ENCODE assay signal across 26 cellular contexts in genomic region chr22:49774499-49775151, GRCh38. TPM values are rescaled to one million over a fixed set of nuclear protein-coding genes. Genes with fewer than 3 reads are reported as not detected.
DNase-seq lines count a peak whose midpoint lies in the region; ATAC-seq, FAIRE-seq and TF ChIP-seq lines count a peak whose summit lies in the region.
"Had no signal": no experiment of that assay in that cellular context is flagged by ENCODE, and none has a peak within 500 bp of the region (broad histone marks: within the 10 kb centered on the region; RNA-seq: fewer than 3 reads in every experiment).

No MANE protein-coding gene starts in this region.

- intact Hi-C loops in kidney (cut with DNase I) = no loop called here

- H3K4me2 ChIP-seq in BLaER1 treated with 17β-estradiol and CSF1 and Interleukin-3, amounts not matched to agents 10 nM and 100 nM = peak overlapping the region; percentile 0 to 92 (median 77); a peak in 19 of 22 replicates
- H3K4me2 ChIP-seq: KMS-11 had no signal

- CTCF ChIA-PET in RWPE1 (lab: Yijun Ruan, JAX) = no interaction called here

- ATAC-seq in activated naive CD8-positive, alpha-beta T cell treated with anti-CD3 and anti-CD28 coated beads, Interleukin-2, amount 50 U/mL, for 24 hours = no peak
- ATAC-seq in GM21526 (IDR thresholded peaks at IDR 0.05; ENCODE audit: low FRiP score, unreplicated experiment) = no peak
- ATAC-seq: PC-3 had no signal

- in situ Hi-C loops in HAP-1 (cut with MboI; ENCODE audit: low sequenced_read_pairs) = no loop called here

- no peaks in the 10 kb centered on the region for H3K9me3 ChIP-seq in BLaER1 treated with 17β-estradiol and CSF1 and Interleukin-3, amounts not matched to agents 10 nM and 100 nM (replicated peaks in 1 of 11)
- no peaks in the 10 kb centered on the region for H3K9me3 ChIP-seq in kidney (ENCODE audit: control insufficient read depth in 1 of 2, low read length in 2 of 2)
- no peaks in the 10 kb centered on the region for H3K9me3 ChIP-seq in HAP-1
- H3K9me3 ChIP-seq: BE2C, Caco-2 had no signal

- no peaks in the 10 kb centered on the region for H3K4me1 Mint-ChIP-seq in activated naive CD8-positive, alpha-beta T cell treated with anti-CD3 and anti-CD28 coated beads for 36 hours
- peaks cover 12% of the 10 kb centered on the region for H3K4me1 Mint-ChIP-seq in activated naive CD8-positive, alpha-beta T cell treated with anti-CD3 and anti-CD28 coated beads, Interleukin-2, amount 50 U/mL, for 24 hours

- H3K27ac ChIP-seq in BLaER1 treated with 17β-estradiol and CSF1 and Interleukin-3, amounts not matched to agents 10 nM and 100 nM = peak overlapping the region in 7 of 11 experiments; percentile 32 to 79 (median 71); a peak in 14 of 22 replicates
- H3K27ac ChIP-seq in RWPE1 = peak overlapping the region; percentile 27
- no peak overlapping the region for H3K27ac ChIP-seq in kidney (ENCODE audit: low read depth in 2 of 2, low read length in 2 of 2)
- H3K27ac ChIP-seq: HL-60, KMS-11, SK-N-MC had no signal

- no peaks in the 10 kb centered on the region for H3K27me3 ChIP-seq in BLaER1 treated with 17β-estradiol and CSF1 and Interleukin-3, amounts not matched to agents 10 nM and 100 nM
- no peaks in the 10 kb centered on the region for H3K27me3 ChIP-seq in HAP-1 (ENCODE audit: low read depth)
- H3K27me3 ChIP-seq: BE2C had no signal

- TF ChIP-seq CTCF in RWPE1 (conservative IDR thresholded peaks at IDR 0.05; ENCODE audit: low read depth) = no peak
- no peak for TF ChIP-seq CTCF in kidney (IDR thresholded peaks at IDR 0.05; ENCODE audit: borderline replicate concordance, extremely low read depth, insufficient read depth)

- DNase-seq in activated naive CD8-positive, alpha-beta T cell treated with anti-CD3 and anti-CD28 coated beads for 36 hours = no peak
- no peak for DNase-seq in activated naive CD8-positive, alpha-beta T cell treated with anti-CD3 and anti-CD28 coated beads, Interleukin-2, amount 50 U/mL, for 24 hours
- no peak for DNase-seq in RWPE1 (ENCODE audit: low spot score)
- peak; percentile 61 for DNase-seq in kidney
- no peak for DNase-seq in NK-92 (lab: John Stamatoyannopoulos, UW; ENCODE audit: unreplicated experiment)
- DNase-seq in HAP-1 (ENCODE audit: low spot score in 2 of 2) = no peak
- DNase-seq: BE2C; Caco-2; CD4-positive, alpha-beta memory T cell; DMS 273 treated with DMSO at 0.1 percent for 48 hours; DMS79 treated with DMSO at 0.1 percent for 48 hours; H9; NCI-H1105; NCI-H146; NCI-H2029; NCI-H2171; NCI-H524 treated with DMSO at 0.1 percent for 48 hours; NCI-H82; PC-3; RPMI8226; SHP77 treated with DMSO at 0.1 percent for 48 hours had no signal

- POLR2A ChIA-PET in RWPE1 (lab: Yijun Ruan, JAX; ENCODE audit: low non-redundant PET) = no interaction called here

- H3K36me3 ChIP-seq in BLaER1 treated with 17β-estradiol and CSF1 and Interleukin-3, amounts not matched to agents 10 nM and 100 nM = peaks cover 54 to 76% (median 62%) of the 10 kb centered on the region in 11 experiments
- H3K36me3 ChIP-seq in kidney (ENCODE audit: control insufficient read depth in 1 of 2, insufficient read depth in 2 of 2, low read length in 2 of 2) (peaks cover 16 to 38% of the 10 kb centered on the region in 2 donors), HAP-1 (replicated peaks) (peaks cover 34% of the 10 kb centered on the region)

- H3K4me1 ChIP-seq in BLaER1 treated with 17β-estradiol and CSF1 and Interleukin-3, amounts not matched to agents 10 nM and 100 nM = peaks cover 9 to 96% (median 87%) of the 10 kb centered on the region in 10 experiments; a peak in 19 of 20 replicates
- H3K4me1 ChIP-seq in kidney (ENCODE audit: control insufficient read depth in 1 of 2, insufficient read depth in 1 of 2, low read depth in 1 of 2, low read length in 2 of 2) (no peaks in the 10 kb centered on the region), HAP-1 (peaks cover 7% of the 10 kb centered on the region; the same call in 1 of the 2 replicates)
- H3K4me1 ChIP-seq: BE2C, Caco-2 had no signal

- no peaks in the 10 kb centered on the region for H3K9me3 Mint-ChIP-seq in activated naive CD8-positive, alpha-beta T cell treated with anti-CD3 and anti-CD28 coated beads for 36 hours
- H3K9me3 Mint-ChIP-seq in activated naive CD8-positive, alpha-beta T cell treated with anti-CD3 and anti-CD28 coated beads, Interleukin-2, amount 50 U/mL, for 24 hours = no peaks in the 10 kb centered on the region
- H3K9me3 Mint-ChIP-seq: CD4-positive, alpha-beta memory T cell; H9 had no signal

- H3K27me3 Mint-ChIP-seq in activated naive CD8-positive, alpha-beta T cell treated with anti-CD3 and anti-CD28 coated beads for 36 hours = no peaks in the 10 kb centered on the region
- no peaks in the 10 kb centered on the region for H3K27me3 Mint-ChIP-seq in activated naive CD8-positive, alpha-beta T cell treated with anti-CD3 and anti-CD28 coated beads, Interleukin-2, amount 50 U/mL, for 24 hours
- H3K27me3 Mint-ChIP-seq: CD4-positive, alpha-beta memory T cell had no signal

- peak overlapping the region in 7 of 11 experiments; percentile 22 to 72 (median 47); a peak in 12 of 22 replicates for H3K9ac ChIP-seq in BLaER1 treated with 17β-estradiol and CSF1 and Interleukin-3, amounts not matched to agents 10 nM and 100 nM
- H3K9ac ChIP-seq in kidney (ENCODE audit: low read length in 2 of 2) = no peak overlapping the region
- H3K9ac ChIP-seq: KMS-11 had no signal

- peaks cover 4% of the 10 kb centered on the region for H3K36me3 Mint-ChIP-seq in activated naive CD8-positive, alpha-beta T cell treated with anti-CD3 and anti-CD28 coated beads for 36 hours
- peaks cover 24% of the 10 kb centered on the region for H3K36me3 Mint-ChIP-seq in activated naive CD8-positive, alpha-beta T cell treated with anti-CD3 and anti-CD28 coated beads, Interleukin-2, amount 50 U/mL, for 24 hours (ENCODE audit: low read depth)

- no peak overlapping the region for H3K27ac Mint-ChIP-seq in activated naive CD8-positive, alpha-beta T cell treated with anti-CD3 and anti-CD28 coated beads for 36 hours
- H3K27ac Mint-ChIP-seq in activated naive CD8-positive, alpha-beta T cell treated with anti-CD3 and anti-CD28 coated beads, Interleukin-2, amount 50 U/mL, for 24 hours = no peak overlapping the region

- peak overlapping the region; percentile 29 for H3K4me3 Mint-ChIP-seq in activated naive CD8-positive, alpha-beta T cell treated with anti-CD3 and anti-CD28 coated beads for 36 hours
- H3K4me3 Mint-ChIP-seq in activated naive CD8-positive, alpha-beta T cell treated with anti-CD3 and anti-CD28 coated beads, Interleukin-2, amount 50 U/mL, for 24 hours = no peak overlapping the region
- H3K4me3 Mint-ChIP-seq: CD4-positive, alpha-beta memory T cell; H9 had no signal

- no peak overlapping the region; a peak in 2 of 20 replicates for H3K4me3 ChIP-seq in BLaER1 treated with 17β-estradiol and CSF1 and Interleukin-3, amounts not matched to agents 10 nM and 100 nM
- H3K4me3 ChIP-seq in kidney (ENCODE audit: low read length in 2 of 2) (no peak overlapping the region), HAP-1 (no peak overlapping the region)
- H3K4me3 ChIP-seq: SK-N-MC had no signal

- no peak for FAIRE-seq in kidney (lab: Jason Lieb, UNC)

- peaks cover 42 to 99% (median 91%) of the 10 kb centered on the region in 11 experiments for H4K20me1 ChIP-seq in BLaER1 treated with 17β-estradiol and CSF1 and Interleukin-3, amounts not matched to agents 10 nM and 100 nM

RNA-seq across cellular contexts. Expression of gene BRD1, which starts 53.0 kb away (rescaled TPM):
- total RNA-seq in activated naive CD8-positive, alpha-beta T cell treated with anti-CD3 and anti-CD28 coated beads for 36 hours = 10 to 100 TPM; 22.7 to 23.2 TPM
- 40.5 TPM for total RNA-seq in kidney
- polyA plus RNA-seq in kidney (ENCODE audit: insufficient read depth, low read depth, low replicate concordance) = 8.1 TPM

Comparison
In these comparisons a context has a peak if more than half of its experiments do, and no peak if none do; other contexts are left out.
1. H3K27ac ChIP-seq: peak in BLaER1 treated with 17β-estradiol and CSF1 and Interleukin-3, amounts not matched to agents 10 nM and 100 nM (7 of 11) and RWPE1 (single experiment); none in kidney (0 of 2).
2. H3K9ac ChIP-seq: peak in BLaER1 treated with 17β-estradiol and CSF1 and Interleukin-3, amounts not matched to agents 10 nM and 100 nM (7 of 11); none in kidney (0 of 2).